17 cellular contexts compared by ENCODE assay signal in the genomic region with DNA sequence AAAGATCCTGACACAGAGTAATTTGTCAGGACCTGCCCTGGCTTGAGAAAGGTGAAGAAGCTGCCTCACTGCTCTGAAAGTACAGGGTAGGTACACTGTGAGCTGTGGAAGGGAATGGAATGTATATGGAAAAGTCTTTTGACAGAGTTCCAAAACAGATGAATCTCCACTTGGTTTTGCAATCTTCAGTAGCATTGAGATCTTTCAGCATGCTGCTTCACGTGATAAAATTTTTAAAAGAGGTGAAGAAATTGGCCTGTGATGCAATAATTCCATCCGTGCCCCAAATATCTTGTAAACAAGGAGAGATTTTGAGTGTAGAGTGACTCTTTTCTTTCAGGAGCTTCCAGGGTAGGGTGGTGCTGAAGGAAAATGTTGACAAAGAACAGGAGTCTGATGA.
A peak's percentile ranks its signal among the peaks of the same experiment; 100 is the strongest.
DNase-seq lines count a peak whose midpoint lies in the region; ATAC-seq and TF ChIP-seq lines count a peak whose summit lies in the region.
"Had no signal": no experiment of that assay in that cellular context is flagged by ENCODE, and none has a peak within 500 bp of the region (broad histone marks: within the 10 kb centered on the region; RNA-seq: fewer than 3 reads in every experiment).

No MANE protein-coding gene starts in this region.

- no peak for TF ChIP-seq CTCF in RWPE1 (conservative IDR thresholded peaks at IDR 0.05; ENCODE audit: low read depth)

- peak; percentile 57 for DNase-seq in EL
- DNase-seq in RWPE1 (ENCODE audit: low spot score), result peak; percentile 80
- peak; percentile 77 for DNase-seq in fibroblast of peridontal ligament (ENCODE audit: extremely low read depth)
- DNase-seq in sciatic nerve (ENCODE audit: low spot score), result no peak
- DNase-seq in activated naive CD4-positive, alpha-beta T cell (lab: John Stamatoyannopoulos, UW), result no peak
- no peak for DNase-seq in NCI-H82 (lab: John Stamatoyannopoulos, UW)
- DNase-seq: CD4-positive, alpha-beta T cell; islet precursor cell; Kasumi-1; NCI-H187; NCI-H524; upper lobe of left lung had no signal

- POLR2A ChIA-PET in RWPE1 (lab: Yijun Ruan, JAX; ENCODE audit: low non-redundant PET), result no interaction called here

- intact Hi-C loops in sciatic nerve (cut with DNase I), result no loop called here

- H3K27ac ChIP-seq in RWPE1, result peak overlapping the region; percentile 88
- H3K27ac ChIP-seq: adrenal gland, parathyroid adenoma, upper lobe of left lung had no signal

- CTCF ChIA-PET in RWPE1 (lab: Yijun Ruan, JAX), result interaction anchor here (0.6 kb wide), 1 partner anchor 571 kb away, joined by 4 read pairs; no protein-coding TSS in a partner anchor

- peak; percentile 79 for ATAC-seq in sciatic nerve
- ATAC-seq in GM19397 (IDR thresholded peaks at IDR 0.05; ENCODE audit: unreplicated experiment), result no peak
- ATAC-seq in HG03469 (IDR thresholded peaks at IDR 0.05; ENCODE audit: unreplicated experiment), result no peak
- ATAC-seq: activated CD4-positive, CD25-positive, alpha-beta regulatory T cell treated with anti-CD3 and anti-CD28 coated beads, Interleukin-2, amount 50 U/mL, for 24 hours had no signal

Comparison
In these comparisons a context has a peak if more than half of its experiments do, and no peak if none do; other contexts are left out.
1. DNase-seq: peak in EL (single experiment), RWPE1 (single experiment) and fibroblast of peridontal ligament (single experiment); none in sciatic nerve (single experiment), activated naive CD4-positive, alpha-beta T cell (0 of 4) and NCI-H82 (single experiment).